Comparison of ENCODE assay signal across 12 cellular contexts in the genomic region with DNA sequence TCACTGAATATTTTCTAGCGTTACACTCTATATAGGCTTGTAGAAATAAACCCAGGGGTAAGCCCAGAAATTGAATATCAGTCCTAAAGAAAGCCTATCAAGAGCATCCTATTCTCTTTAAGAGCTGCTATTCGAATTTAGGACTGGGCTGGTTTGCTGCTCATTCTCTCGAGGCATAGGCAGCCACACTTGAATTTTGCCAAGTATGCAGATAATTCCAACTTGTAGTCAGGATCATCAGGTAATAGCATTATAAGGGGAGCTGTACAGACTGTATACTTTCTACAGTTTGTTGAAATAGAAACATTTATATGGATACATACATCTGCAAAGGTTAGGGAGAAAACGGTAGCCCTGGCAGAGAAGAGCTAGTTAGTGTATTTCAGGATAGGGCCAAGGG. TPM values are rescaled to one million over a fixed set of nuclear protein-coding genes. Genes with fewer than 3 reads are reported as not detected.
DNase-seq lines count a peak whose midpoint lies in the region; ATAC-seq lines count a peak whose summit lies in the region.
"Had no signal": no experiment of that assay in that cellular context is flagged by ENCODE, and none has a peak within 500 bp of the region (broad histone marks: within the 10 kb centered on the region; RNA-seq: fewer than 3 reads in every experiment).

No MANE protein-coding gene starts in this region.

- H3K27ac Mint-ChIP-seq in activated T-helper 1 cell treated with anti-CD3 and anti-CD28 coated beads, Interleukin-12 subunit alpha, Interleukin-12 subunit beta, Interleukin-2, Interleukin-4 antibody, amounts not matched to agents 30 ng/mL and 10 ng/mL and 1 ng/mL, durations not matched to agents 14 hours and 24 hours and 36 hours = peak overlapping the region; percentile 96
- H3K27ac Mint-ChIP-seq in immature natural killer cell = peak overlapping the region; percentile 94 to 99 (median 98)

- peaks cover 28% of the 10 kb centered on the region for H3F3A ChIP-seq in GM23248 (ENCODE audit: insufficient read depth)

- ATAC-seq in GM19328 (IDR thresholded peaks at IDR 0.05; ENCODE audit: unreplicated experiment) (no peak), GM19467 (IDR thresholded peaks at IDR 0.05; ENCODE audit: unreplicated experiment) (no peak)

- H2AFZ ChIP-seq in ACC112 (ENCODE audit: low read length, unreplicated experiment) = no peak overlapping the region
- H2AFZ ChIP-seq in GM23248 = no peak overlapping the region

- H3K4me1 Mint-ChIP-seq in activated T-helper 1 cell treated with anti-CD3 and anti-CD28 coated beads, Interleukin-12 subunit alpha, Interleukin-12 subunit beta, Interleukin-2, Interleukin-4 antibody, amounts not matched to agents 30 ng/mL and 10 ng/mL and 1 ng/mL, durations not matched to agents 14 hours and 24 hours and 36 hours (ENCODE audit: low read depth) = peaks cover 64% of the 10 kb centered on the region
- peaks cover 67 to 82% of the 10 kb centered on the region in 2 donors for H3K4me1 Mint-ChIP-seq in immature natural killer cell

- H3K27me3 ChIP-seq in ACC112 (ENCODE audit: insufficient read depth, low read length) (no peaks in the 10 kb centered on the region), GM23248 (replicated peaks; ENCODE audit: insufficient read depth) (no peaks in the 10 kb centered on the region)
- H3K27me3 ChIP-seq: transverse colon had no signal

- H3K4me2 ChIP-seq in GM23248 (ENCODE audit: unreplicated experiment) = peak overlapping the region; percentile 73

- H3K9me3 Mint-ChIP-seq in activated T-helper 1 cell treated with anti-CD3 and anti-CD28 coated beads, Interleukin-12 subunit alpha, Interleukin-12 subunit beta, Interleukin-2, Interleukin-4 antibody, amounts not matched to agents 30 ng/mL and 10 ng/mL and 1 ng/mL, durations not matched to agents 14 hours and 24 hours and 36 hours = no peaks in the 10 kb centered on the region
- H3K9me3 Mint-ChIP-seq in immature natural killer cell = no peaks in the 10 kb centered on the region
- H3K9me3 Mint-ChIP-seq: naive B cell had no signal

- no peaks in the 10 kb centered on the region for H3K9me3 ChIP-seq in GM23248 (ENCODE audit: low read depth)
- H3K9me3 ChIP-seq: transverse colon had no signal

- peak overlapping the region; percentile 95 for H3K4me3 Mint-ChIP-seq in activated T-helper 1 cell treated with anti-CD3 and anti-CD28 coated beads, Interleukin-12 subunit alpha, Interleukin-12 subunit beta, Interleukin-2, Interleukin-4 antibody, amounts not matched to agents 30 ng/mL and 10 ng/mL and 1 ng/mL, durations not matched to agents 14 hours and 24 hours and 36 hours
- H3K4me3 Mint-ChIP-seq in immature natural killer cell = peak overlapping the region; percentile 95 to 97 (median 96)

- H3K36me3 ChIP-seq in ACC112 (ENCODE audit: insufficient read depth, low read length) (peaks cover 2% of the 10 kb centered on the region; the same call in 1 of the 2 replicates), GM23248 (ENCODE audit: low read depth) (no peaks in the 10 kb centered on the region)
- H3K36me3 ChIP-seq: transverse colon had no signal

- WGBS in GM23248 (ENCODE audit: low coverage in 1 of 2, low lambda C conversion rate in 2 of 2, missing lambda C conversion rate in 2 of 2), 2 experiments = 30 to 42% methylated on average over 4 of the region's 4 CpGs

- no peak overlapping the region for H3K27ac ChIP-seq in ACC112 (ENCODE audit: low read depth, low read length)
- peak overlapping the region; percentile 90; the same call in 1 of the 2 replicates for H3K27ac ChIP-seq in GM23248

- H3K9ac ChIP-seq in GM23248 = peak overlapping the region; percentile 98

- H4K20me1 ChIP-seq in GM23248 (ENCODE audit: insufficient read depth) = peaks cover 23% of the 10 kb centered on the region; the same call in 1 of the 2 replicates

- in situ Hi-C loops in GM23248 (cut with MboI) = no loop called here

- H3K79me2 ChIP-seq in ACC112 (ENCODE audit: control insufficient read depth, insufficient read depth, low read length, unreplicated experiment) = peaks cover 76% of the 10 kb centered on the region
- H3K79me2 ChIP-seq in GM23248 (ENCODE audit: insufficient read depth) = peaks cover 74% of the 10 kb centered on the region

- intact Hi-C loops in activated T-helper 1 cell treated with anti-CD3 and anti-CD28 coated beads, Interleukin-12 subunit alpha, Interleukin-12 subunit beta, Interleukin-2, Interleukin-4 antibody, amounts not matched to agents 30 ng/mL and 10 ng/mL and 1 ng/mL, durations not matched to agents 14 hours and 24 hours and 36 hours (cut with micrococcal nuclease) = loop anchor here (2.0 to 10.0 kb wide), 4 partner anchors 13 to 1389 kb away; no protein-coding TSS in a partner anchor

- peaks cover 22% of the 10 kb centered on the region for H3K36me3 Mint-ChIP-seq in activated T-helper 1 cell treated with anti-CD3 and anti-CD28 coated beads, Interleukin-12 subunit alpha, Interleukin-12 subunit beta, Interleukin-2, Interleukin-4 antibody, amounts not matched to agents 30 ng/mL and 10 ng/mL and 1 ng/mL, durations not matched to agents 14 hours and 24 hours and 36 hours (ENCODE audit: low read depth)
- H3K36me3 Mint-ChIP-seq in immature natural killer cell = peaks cover 0 to 3% (median 0%) of the 10 kb centered on the region in 3 donors
- H3K36me3 Mint-ChIP-seq: naive B cell had no signal

- H3K27me3 Mint-ChIP-seq in activated T-helper 1 cell treated with anti-CD3 and anti-CD28 coated beads, Interleukin-12 subunit alpha, Interleukin-12 subunit beta, Interleukin-2, Interleukin-4 antibody, amounts not matched to agents 30 ng/mL and 10 ng/mL and 1 ng/mL, durations not matched to agents 14 hours and 24 hours and 36 hours (ENCODE audit: insufficient read depth) = no peaks in the 10 kb centered on the region
- peaks cover 14 to 27% (median 22%) of the 10 kb centered on the region in 3 donors for H3K27me3 Mint-ChIP-seq in immature natural killer cell (ENCODE audit: low read depth in 3 of 3)
- H3K27me3 Mint-ChIP-seq: naive B cell had no signal

- H3K4me3 ChIP-seq in ACC112 (ENCODE audit: low read depth, low read length) (peak overlapping the region; percentile 93), GM23248 (peak overlapping the region; percentile 87)
- H3K4me3 ChIP-seq: transverse colon had no signal

- no peak for DNase-seq in GM23248
- no peak for DNase-seq in activated T-helper 1 cell treated with anti-CD3 and anti-CD28 coated beads, Interleukin-12 subunit alpha, Interleukin-12 subunit beta, Interleukin-2, Interleukin-4 antibody, amounts not matched to agents 30 ng/mL and 10 ng/mL and 1 ng/mL, durations not matched to agents 14 hours and 24 hours and 36 hours (ENCODE audit: low spot score)
- DNase-seq in immature natural killer cell = no peak
- no peak for DNase-seq in hypothalamus (lab: John Stamatoyannopoulos, UW)
- DNase-seq in Kasumi-1 (lab: John Stamatoyannopoulos, UW) = no peak
- DNase-seq: activated CD4-positive, alpha-beta T cell treated with anti-CD3 and anti-CD28 coated beads, Interleukin-2, amount 50 U/mL, for 4 hours; naive B cell; stimulated activated CD4-positive, alpha-beta T cell treated with anti-CD3 and anti-CD28 coated beads, Interleukin-4, amount 100 ng/mL, for 24 hours; transverse colon had no signal

- H3K9me2 ChIP-seq in GM23248 (ENCODE audit: insufficient read depth) = no peaks in the 10 kb centered on the region

- H3K4me1 ChIP-seq in ACC112 (ENCODE audit: control insufficient read depth, insufficient read depth, low read length, unreplicated experiment) (peaks cover 29% of the 10 kb centered on the region), GM23248 (ENCODE audit: insufficient read depth) (peaks cover 31% of the 10 kb centered on the region)

RNA-seq across cellular contexts. Expression of gene ZBTB2, which starts 2.1 kb away (rescaled TPM):
- total RNA-seq in GM23248 (2014; rRNA removed; shearing (Covaris generic)) = 11.6 and 13.7 TPM in 2 replicates
- polyA plus RNA-seq in GM23248 (2016; fragmentation: Nextera tagmentation; extraction: Ambion mirVana) (9.7 and 9.9 TPM in 2 replicates), immature natural killer cell (10 to 100 TPM; 11.5 to 27.5 (median 24.1) TPM)
- total RNA-seq in activated T-helper 1 cell treated with anti-CD3 and anti-CD28 coated beads, Interleukin-12 subunit alpha, Interleukin-12 subunit beta, Interleukin-2, Interleukin-4 antibody, amounts not matched to agents 30 ng/mL and 10 ng/mL and 1 ng/mL, durations not matched to agents 14 hours and 24 hours and 36 hours = 24.0 and 24.3 TPM in 2 replicates

RNA-seq across cellular contexts. Expression of gene RMND1, which starts 58.5 kb away (rescaled TPM):
- total RNA-seq in GM23248 (2014; rRNA removed; shearing (Covaris generic)) = 29.9 and 31.1 TPM in 2 replicates
- polyA plus RNA-seq in GM23248 (2016; fragmentation: Nextera tagmentation; extraction: Ambion mirVana) (25.6 and 30.6 TPM in 2 replicates), immature natural killer cell (10 to 100 TPM in 1 of 3 donors, 1 to 10 TPM in 2; 6.4 to 13.3 (median 7.5) TPM)
- total RNA-seq in activated T-helper 1 cell treated with anti-CD3 and anti-CD28 coated beads, Interleukin-12 subunit alpha, Interleukin-12 subunit beta, Interleukin-2, Interleukin-4 antibody, amounts not matched to agents 30 ng/mL and 10 ng/mL and 1 ng/mL, durations not matched to agents 14 hours and 24 hours and 36 hours = 20.0 and 20.5 TPM in 2 replicates
